Comparison of ENCODE assay signal across 14 cellular contexts in the genomic region with DNA sequence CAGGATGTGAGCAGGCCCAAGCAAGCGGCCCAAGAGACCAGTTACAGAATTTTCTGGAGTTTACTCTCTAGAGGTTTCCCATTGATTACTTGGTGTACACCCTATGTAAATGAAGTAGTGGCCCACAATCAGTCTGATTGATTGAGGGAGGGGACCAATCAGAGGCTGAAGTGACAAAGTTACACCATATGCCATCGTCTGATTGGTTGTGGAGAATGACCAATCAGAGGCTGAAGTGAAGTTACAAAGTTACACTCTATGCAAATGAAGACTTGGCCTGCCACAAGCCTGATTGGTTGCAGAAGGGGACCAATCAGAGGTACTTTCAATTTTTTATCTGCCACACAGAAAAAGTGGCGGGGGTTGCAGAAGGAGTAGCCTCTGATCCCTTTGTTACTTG.
DNase-seq lines count a peak whose midpoint lies in the region; ATAC-seq and TF ChIP-seq lines count a peak whose summit lies in the region.
"Had no signal": no experiment of that assay in that cellular context is flagged by ENCODE, and none has a peak within 500 bp of the region (broad histone marks: within the 10 kb centered on the region; RNA-seq: fewer than 3 reads in every experiment).

No MANE protein-coding gene starts in this region.

- peaks cover 3% of the 10 kb centered on the region for H3K9me3 Mint-ChIP-seq in activated CD4-positive, alpha-beta T cell treated with anti-CD3 and anti-CD28 coated beads, Interleukin-2, amount 10 ng/mL, durations not matched to agents 7 days and 5 days
- H3K9me3 Mint-ChIP-seq in WTC11 (peaks cover 13% of the 10 kb centered on the region), osteocyte (ENCODE audit: unreplicated experiment) (no peaks in the 10 kb centered on the region)
- H3K9me3 Mint-ChIP-seq: nephron progenitor cell had no signal

- no peak overlapping the region for H3K27ac Mint-ChIP-seq in activated CD4-positive, alpha-beta T cell treated with anti-CD3 and anti-CD28 coated beads, Interleukin-2, amount 10 ng/mL, durations not matched to agents 7 days and 5 days
- H3K27ac Mint-ChIP-seq in WTC11, result no peak overlapping the region
- H3K27ac Mint-ChIP-seq in osteocyte (ENCODE audit: unreplicated experiment), result peak overlapping the region; percentile 52

- H3K36me3 Mint-ChIP-seq in activated CD4-positive, alpha-beta T cell treated with anti-CD3 and anti-CD28 coated beads, Interleukin-2, amount 10 ng/mL, durations not matched to agents 7 days and 5 days (ENCODE audit: low read depth), result peaks cover 9% of the 10 kb centered on the region
- H3K36me3 Mint-ChIP-seq in WTC11 (peaks cover 3% of the 10 kb centered on the region), osteocyte (ENCODE audit: unreplicated experiment) (no peaks in the 10 kb centered on the region)

- peak; percentile 9 for DNase-seq in activated CD4-positive, alpha-beta T cell treated with anti-CD3 and anti-CD28 coated beads, Interleukin-2, amount 10 ng/mL, durations not matched to agents 7 days and 5 days
- DNase-seq in activated CD4-positive, alpha-beta T cell treated with anti-CD3 and anti-CD28 coated beads for 1 hour, result no peak
- DNase-seq in LHCN-M2 (ENCODE audit: low read depth), result peak; percentile 19
- no peak for DNase-seq in WTC11 (ENCODE audit: low spot score)
- no peak for DNase-seq in osteocyte (ENCODE audit: extremely low spot score, unreplicated experiment)
- no peak for DNase-seq in GF-D8 (lab: John Stamatoyannopoulos, UW)
- no peak for DNase-seq in HK-2 (ENCODE audit: unreplicated experiment)
- DNase-seq: foreskin melanocyte; NCI-H1436; NCI-H524; nephron progenitor cell; stimulated activated CD4-positive, alpha-beta T cell treated with anti-CD3 and anti-CD28 coated beads, Interleukin-15, amount 100 ng/mL, for 24 hours had no signal

- ATAC-seq in WTC11 (peak; percentile 66), GM18517 (IDR thresholded peaks at IDR 0.05; ENCODE audit: unreplicated experiment) (no peak)
- ATAC-seq: sciatic nerve had no signal

- H3K4me3 Mint-ChIP-seq in activated CD4-positive, alpha-beta T cell treated with anti-CD3 and anti-CD28 coated beads, Interleukin-2, amount 10 ng/mL, durations not matched to agents 7 days and 5 days, result no peak overlapping the region
- H3K4me3 Mint-ChIP-seq in WTC11 (no peak overlapping the region), osteocyte (ENCODE audit: unreplicated experiment) (no peak overlapping the region)
- H3K4me3 Mint-ChIP-seq: nephron progenitor cell had no signal

- peaks cover 12% of the 10 kb centered on the region for H3K4me1 Mint-ChIP-seq in activated CD4-positive, alpha-beta T cell treated with anti-CD3 and anti-CD28 coated beads, Interleukin-2, amount 10 ng/mL, durations not matched to agents 7 days and 5 days
- H3K4me1 Mint-ChIP-seq in WTC11 (peaks cover 34% of the 10 kb centered on the region), osteocyte (ENCODE audit: unreplicated experiment) (peaks cover 22% of the 10 kb centered on the region)
- H3K4me1 Mint-ChIP-seq: nephron progenitor cell had no signal

- CTCF ChIA-PET in activated CD4-positive, alpha-beta T cell treated with anti-CD3 and anti-CD28 coated beads, Interleukin-2, amount 10 ng/mL, durations not matched to agents 7 days and 5 days (lab: Charles Lee), result no interaction called here
- CTCF ChIA-PET in WTC11 (lab: Charles Lee), result no interaction called here

- peaks cover 8% of the 10 kb centered on the region for H3K27me3 Mint-ChIP-seq in activated CD4-positive, alpha-beta T cell treated with anti-CD3 and anti-CD28 coated beads, Interleukin-2, amount 10 ng/mL, durations not matched to agents 7 days and 5 days
- H3K27me3 Mint-ChIP-seq in WTC11 (ENCODE audit: low read depth) (no peaks in the 10 kb centered on the region), osteocyte (ENCODE audit: unreplicated experiment) (no peaks in the 10 kb centered on the region)

- TF ChIP-seq CTCF in WTC11 (IDR thresholded peaks at IDR 0.05), result no peak
- no peak for TF ChIP-seq CTCF in osteocyte (IDR thresholded peaks at IDR 0.05)

- POLR2A ChIA-PET in activated CD4-positive, alpha-beta T cell treated with anti-CD3 and anti-CD28 coated beads, Interleukin-2, amount 10 ng/mL, durations not matched to agents 7 days and 5 days (lab: Charles Lee), result no interaction called here
- POLR2A ChIA-PET in WTC11 (lab: Charles Lee), result no interaction called here

TF ChIP-seq in WTC11, 78 proteins besides CTCF, POLR2A, EP300 and RAD21:
- TF ChIP-seq NFYB (CRISPR knock-in tag; conservative IDR thresholded peaks at IDR 0.05; ENCODE audit: low read depth) (peak; percentile 69), ZNF219 (CRISPR knock-in tag; IDR thresholded peaks at IDR 0.05; ENCODE audit: borderline replicate concordance) (no peak), NR3C1 (CRISPR knock-in tag; conservative IDR thresholded peaks at IDR 0.05; ENCODE audit: low read depth) (no peak)

Comparison
In these comparisons a context has a peak if more than half of its experiments do, and no peak if none do; other contexts are left out.
1. DNase-seq: peak in activated CD4-positive, alpha-beta T cell treated with anti-CD3 and anti-CD28 coated beads, Interleukin-2, amount 10 ng/mL, durations not matched to agents 7 days and 5 days (single experiment) and LHCN-M2 (single experiment); none in activated CD4-positive, alpha-beta T cell treated with anti-CD3 and anti-CD28 coated beads for 1 hour (single experiment), WTC11 (single experiment), osteocyte (single experiment), GF-D8 (single experiment) and HK-2 (single experiment).